24 cellular contexts compared by ENCODE assay signal in the genomic region with DNA sequence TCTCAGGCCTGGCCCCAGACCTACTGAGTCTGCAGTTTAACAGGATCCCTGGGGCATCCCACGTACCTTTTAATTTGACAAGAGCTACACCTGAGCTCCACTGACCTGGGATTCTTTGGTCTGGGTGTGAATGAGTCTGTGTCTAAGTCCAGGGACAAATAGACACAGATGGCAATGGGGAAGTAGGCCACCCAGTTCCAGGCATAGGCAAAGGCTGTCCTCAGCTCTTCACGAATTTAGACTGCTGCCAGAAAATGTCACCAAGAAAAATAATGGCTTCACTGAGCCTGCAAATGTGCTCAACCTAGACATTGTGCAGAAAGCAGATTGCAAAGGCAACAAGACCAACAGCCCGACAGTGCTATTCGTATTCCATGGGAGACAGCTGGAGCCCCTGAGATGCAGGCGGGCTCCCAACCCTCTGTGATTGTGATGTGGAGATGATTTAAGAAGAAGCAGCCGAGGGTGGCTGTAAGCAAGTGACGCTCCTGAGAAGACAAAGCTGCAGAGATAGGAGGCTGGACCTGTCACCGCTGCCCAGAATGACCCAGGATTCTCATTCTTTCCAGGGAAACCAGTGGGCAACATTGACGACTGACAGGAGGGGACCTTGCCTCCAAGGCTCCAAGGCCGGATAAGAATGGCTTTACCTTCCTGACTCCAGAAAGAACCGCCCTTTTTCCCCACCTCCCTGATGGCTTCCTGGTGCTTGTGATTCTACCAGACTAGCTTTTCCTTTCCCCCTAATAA. TPM values are rescaled to one million over a fixed set of nuclear protein-coding genes. Genes with fewer than 3 reads are reported as not detected.
"Had no signal": no experiment of that assay in that cellular context is flagged by ENCODE, and none has a peak within 500 bp of the region (broad histone marks: within the 10 kb centered on the region; RNA-seq: fewer than 3 reads in every experiment).

No MANE protein-coding gene starts in this region.

- H3K27ac ChIP-seq: HL-60, RWPE1, SJCRH30 had no signal

- DNase-seq: NCI-H1048, NCI-H1105, NCI-H1417, NCI-H1436 treated with DMSO at 0.1 percent for 48 hours, NCI-H1694 treated with DMSO at 0.1 percent for 48 hours, NCI-H1930, NCI-H2081, NCI-H2107, NCI-H2227 treated with DMSO at 0.1 percent for 48 hours, NCI-H446, NCI-H510A, NCI-H524 treated with DMSO at 0.1 percent for 48 hours, NCI-H69, NCI-H774, SHP77 treated with DMSO at 0.1 percent for 48 hours, SJCRH30 had no signal

- H3K36me3 Mint-ChIP-seq: IgD-negative memory B cell had no signal

- H3K4me3 Mint-ChIP-seq: IgD-negative memory B cell had no signal

- H3K9me3 Mint-ChIP-seq: IgD-negative memory B cell had no signal

- H3K27ac Mint-ChIP-seq: IgD-negative memory B cell had no signal

- H3K4me1 Mint-ChIP-seq: IgD-negative memory B cell had no signal

- ATAC-seq: K562, Right ventricle myocardium inferior, SK-N-SH treated with all-trans-retinoic acid at 6 μM for 48 hours had no signal

RNA-seq across cellular contexts. Expression of a gene that starts 58.1 kb away (rescaled TPM):
- total RNA-seq: LHCN-M2, MCF 10A, Right ventricle myocardium inferior, SJCRH30 had no signal
